In genomic region chr11:66586136-66586535, GRCh38 we compare ENCODE assay signal across 1 cellular context.
TF ChIP-seq lines count a peak whose summit lies in the region.

No MANE protein-coding gene starts in this region.

TF ChIP-seq in H1, 55 proteins besides CTCF, POLR2A, EP300 and RAD21:
- TF ChIP-seq HDAC2 (IDR thresholded peaks at IDR 0.05; ENCODE audit: borderline replicate concordance in 1 of 2, low read depth in 2 of 2, low read length in 2 of 2) (no peak), EZH2 (IDR thresholded peaks at IDR 0.05; ENCODE audit: low read depth, low read length, severe bottlenecking) (no peak), CHD1 (IDR thresholded peaks at IDR 0.05; ENCODE audit: low read depth, low read length) (no peak), NRF1 (IDR thresholded peaks at IDR 0.05; ENCODE audit: low read depth, low read length) (no peak), SAP30 (IDR thresholded peaks at IDR 0.05; ENCODE audit: insufficient read depth, insufficient replicate concordance, low read length) (no peak), JUN (IDR thresholded peaks at IDR 0.05; ENCODE audit: low read depth, low read length) (no peak), KDM4A (IDR thresholded peaks at IDR 0.05; ENCODE audit: low read depth, low read length, severe bottlenecking) (no peak), SUZ12 (IDR thresholded peaks at IDR 0.05; ENCODE audit: low read length) (no peak)
- TF ChIP-seq, protein P1, sequence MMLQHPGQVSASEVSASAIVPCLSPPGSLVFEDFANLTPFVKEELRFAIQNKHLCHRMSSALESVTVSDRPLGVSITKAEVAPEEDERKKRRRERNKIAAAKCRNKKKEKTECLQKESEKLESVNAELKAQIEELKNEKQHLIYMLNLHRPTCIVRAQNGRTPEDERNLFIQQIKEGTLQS (IDR thresholded peaks at IDR 0.05; ENCODE audit: insufficient read depth, low read depth, low read length) = no peak
- TF ChIP-seq, protein P2, sequence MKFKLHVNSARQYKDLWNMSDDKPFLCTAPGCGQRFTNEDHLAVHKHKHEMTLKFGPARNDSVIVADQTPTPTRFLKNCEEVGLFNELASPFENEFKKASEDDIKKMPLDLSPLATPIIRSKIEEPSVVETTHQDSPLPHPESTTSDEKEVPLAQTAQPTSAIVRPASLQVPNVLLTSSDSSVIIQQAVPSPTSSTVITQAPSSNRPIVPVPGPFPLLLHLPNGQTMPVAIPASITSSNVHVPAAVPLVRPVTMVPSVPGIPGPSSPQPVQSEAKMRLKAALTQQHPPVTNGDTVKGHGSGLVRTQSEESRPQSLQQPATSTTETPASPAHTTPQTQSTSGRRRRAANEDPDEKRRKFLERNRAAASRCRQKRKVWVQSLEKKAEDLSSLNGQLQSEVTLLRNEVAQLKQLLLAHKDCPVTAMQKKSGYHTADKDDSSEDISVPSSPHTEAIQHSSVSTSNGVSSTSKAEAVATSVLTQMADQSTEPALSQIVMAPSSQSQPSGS (IDR thresholded peaks at IDR 0.05; ENCODE audit: low read length) = no peak
